Comparison of ENCODE assay signal across 31 cellular contexts in the genomic region with DNA sequence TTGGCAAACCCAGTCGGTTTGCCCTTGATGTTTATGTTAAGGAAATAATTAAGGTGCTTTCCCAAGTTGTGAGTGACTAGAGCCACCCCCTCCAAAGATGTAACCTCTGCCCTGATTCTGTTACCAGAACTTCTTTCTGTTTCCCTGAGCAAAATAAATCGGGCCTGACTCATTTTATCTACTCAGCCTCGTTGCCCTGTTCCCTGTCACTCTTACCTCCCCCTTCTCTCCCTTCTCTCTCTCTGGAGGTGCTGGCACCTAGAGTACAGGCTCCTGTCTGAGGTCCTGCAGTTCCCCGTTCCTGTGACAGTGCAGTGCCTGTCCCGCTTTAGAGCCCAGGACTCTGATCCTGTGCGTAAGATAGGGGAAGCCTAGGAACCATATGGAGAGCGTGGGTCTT. TPM values are rescaled to one million over a fixed set of nuclear protein-coding genes. Genes with fewer than 3 reads are reported as not detected.
DNase-seq lines count a peak whose midpoint lies in the region; ATAC-seq and TF ChIP-seq lines count a peak whose summit lies in the region.
"Had no signal": no experiment of that assay in that cellular context is flagged by ENCODE, and none has a peak within 500 bp of the region (broad histone marks: within the 10 kb centered on the region; RNA-seq: fewer than 3 reads in every experiment).

No MANE protein-coding gene starts in this region.

- no peak for TF ChIP-seq POLR2A in esophagus muscularis mucosa (IDR thresholded peaks at IDR 0.05; ENCODE audit: low read depth)

- TF ChIP-seq CTCF in VCaP (conservative IDR thresholded peaks at IDR 0.05) (no peak), foreskin keratinocyte (conservative IDR thresholded peaks at IDR 0.05) (no peak), nephron progenitor cell (IDR thresholded peaks at IDR 0.05) (no peak), esophagus muscularis mucosa (IDR thresholded peaks at IDR 0.05) (no peak)

- H3K27ac ChIP-seq in VCaP = peak overlapping the region; percentile 35
- no peak overlapping the region for H3K27ac ChIP-seq in foreskin keratinocyte
- no peak overlapping the region for H3K27ac ChIP-seq in SJCRH30
- H3K27ac ChIP-seq in esophagus muscularis mucosa (replicated peaks in 1 of 4) = no peak overlapping the region
- H3K27ac ChIP-seq: gastrocnemius medialis, left lung, transverse colon had no signal

- 63% methylated on average over 7 of the region's 7 CpGs for WGBS in esophagus muscularis mucosa

- H3K27ac Mint-ChIP-seq in nephron progenitor cell = peak overlapping the region; percentile 52
- H3K27ac Mint-ChIP-seq: activated CD4-positive, alpha-beta T cell treated with anti-CD3 and anti-CD28 coated beads for 36 hours; CD8-positive, alpha-beta memory T cell; natural killer cell; T-helper 1 cell treated with Interleukin-12 subunit alpha and Interleukin-12 subunit beta and Interleukin-4 antibody, amounts not matched to agents 30 μg/mL and 1 μg/mL, for 36 hours had no signal

- DNase-seq in Daoy (ENCODE audit: low read depth) (peak; percentile 76), foreskin keratinocyte (no peak), nephron progenitor cell (no peak), SJCRH30 (no peak), esophagus muscularis mucosa (ENCODE audit: extremely low spot score) (no peak), OCI-M2 (lab: John Stamatoyannopoulos, UW; ENCODE audit: unreplicated experiment) (no peak), NCI-H446 (lab: John Stamatoyannopoulos, UW) (no peak)
- DNase-seq: activated CD4-positive, alpha-beta T cell treated with anti-CD3 and anti-CD28 coated beads for 36 hours; activated CD8-positive, alpha-beta memory T cell treated with anti-CD3 and anti-CD28 coated beads for 24 hours; activated T-cell treated with anti-CD3 and anti-CD28 coated beads, Interleukin-2, amount 50 U/mL, for 1 hour; BE2C; CD8-positive, alpha-beta memory T cell; DMS53; effector CD4-positive, alpha-beta T cell; gastrocnemius medialis; GF-D8; left lung; natural killer cell; NCI-H1105 treated with DMSO at 0.1 percent for 48 hours; NCI-H2029 treated with DMSO at 0.1 percent for 48 hours; NCI-H2227 treated with DMSO at 0.1 percent for 48 hours; NCI-H748 treated with DMSO at 0.1 percent for 48 hours; RPMI8226; SK-N-SH; small intestine; stimulated activated CD4-positive, alpha-beta T cell treated with anti-CD3 and anti-CD28 coated beads, Interleukin-1b, Interleukin-23, amount 100 ng/mL, for 48 hours; stimulated activated CD8-positive, alpha-beta memory T cell treated with anti-CD3 and anti-CD28 coated beads, Interleukin-4, amount 100 ng/mL, for 48 hours; transverse colon had no signal

- no peak overlapping the region for H3K4me3 ChIP-seq in SJCRH30
- no peak overlapping the region for H3K4me3 ChIP-seq in esophagus muscularis mucosa
- H3K4me3 ChIP-seq: gastrocnemius medialis, HAP-1, left lung, transverse colon had no signal

- no peak overlapping the region for H3K4me3 Mint-ChIP-seq in nephron progenitor cell
- H3K4me3 Mint-ChIP-seq: activated CD4-positive, alpha-beta T cell treated with anti-CD3 and anti-CD28 coated beads for 36 hours; CD8-positive, alpha-beta memory T cell; natural killer cell; T-helper 1 cell treated with Interleukin-12 subunit alpha and Interleukin-12 subunit beta and Interleukin-4 antibody, amounts not matched to agents 30 μg/mL and 1 μg/mL, for 36 hours had no signal

- peaks cover 59% of the 10 kb centered on the region for H3K36me3 Mint-ChIP-seq in nephron progenitor cell (ENCODE audit: low read depth)
- H3K36me3 Mint-ChIP-seq: CD8-positive, alpha-beta memory T cell; natural killer cell had no signal

- H3K27me3 ChIP-seq in foreskin keratinocyte (no peaks in the 10 kb centered on the region), SJCRH30 (no peaks in the 10 kb centered on the region), esophagus muscularis mucosa (no peaks in the 10 kb centered on the region)
- H3K27me3 ChIP-seq: BE2C, gastrocnemius medialis, left lung, transverse colon had no signal

- H3K4me1 ChIP-seq in foreskin keratinocyte (no peaks in the 10 kb centered on the region), SJCRH30 (no peaks in the 10 kb centered on the region), esophagus muscularis mucosa (no peaks in the 10 kb centered on the region)
- H3K4me1 ChIP-seq: BE2C, gastrocnemius medialis, HAP-1, left lung had no signal

- TF ChIP-seq EP300 in esophagus muscularis mucosa (IDR thresholded peaks at IDR 0.05) = no peak

- H3K36me3 ChIP-seq in SJCRH30 (no peaks in the 10 kb centered on the region), esophagus muscularis mucosa (no peaks in the 10 kb centered on the region)
- H3K36me3 ChIP-seq: BE2C, gastrocnemius medialis, left lung, transverse colon had no signal

- H3K4me1 Mint-ChIP-seq in nephron progenitor cell = peaks cover 6% of the 10 kb centered on the region
- H3K4me1 Mint-ChIP-seq: activated CD4-positive, alpha-beta T cell treated with anti-CD3 and anti-CD28 coated beads for 36 hours; CD8-positive, alpha-beta memory T cell; natural killer cell had no signal

- intact Hi-C loops in esophagus muscularis mucosa (cut with DNase I) = no loop called here

- peak; percentile 47 for ATAC-seq in foreskin keratinocyte
- ATAC-seq: activated CD4-positive, alpha-beta T cell treated with anti-CD3 and anti-CD28 coated beads for 36 hours; gastrocnemius medialis; left lung; natural killer cell had no signal

- no peaks in the 10 kb centered on the region for H3K27me3 Mint-ChIP-seq in nephron progenitor cell (ENCODE audit: low read depth, poor library complexity)
- H3K27me3 Mint-ChIP-seq: activated CD4-positive, alpha-beta T cell treated with anti-CD3 and anti-CD28 coated beads for 36 hours; CD8-positive, alpha-beta memory T cell had no signal

- H3K9me3 ChIP-seq in SJCRH30 (replicated peaks) = no peaks in the 10 kb centered on the region
- no peaks in the 10 kb centered on the region for H3K9me3 ChIP-seq in esophagus muscularis mucosa
- H3K9me3 ChIP-seq: BE2C, gastrocnemius medialis, HAP-1, left lung, SK-N-SH, transverse colon had no signal

- H3K9me3 Mint-ChIP-seq in nephron progenitor cell = no peaks in the 10 kb centered on the region
- H3K9me3 Mint-ChIP-seq: natural killer cell; T-helper 1 cell treated with Interleukin-12 subunit alpha and Interleukin-12 subunit beta and Interleukin-4 antibody, amounts not matched to agents 30 μg/mL and 1 μg/mL, for 36 hours had no signal

RNA-seq across cellular contexts. Expression of a gene that starts 35.4 kb away (rescaled TPM):
- 5.1 and 7.4 TPM in 2 replicates for total RNA-seq in Daoy (2014; rRNA removed; shearing (Covaris generic))
- total RNA-seq in foreskin keratinocyte (18.3 and 19.9 TPM in 2 replicates), esophagus muscularis mucosa (1 to 10 TPM in 2 of 4 donors, under 1 TPM in 2; 0.33 to 1.4 (median 0.82) TPM)
- 3.8 and 4.0 TPM in 2 replicates for polyA plus RNA-seq in foreskin keratinocyte
- 1.7 and 2.1 TPM in 2 replicates for total RNA-seq in SJCRH30 (2014; rRNA removed; shearing (Covaris generic))
